Comparison of ENCODE assay signal across 1 cellular context in the genomic region with DNA sequence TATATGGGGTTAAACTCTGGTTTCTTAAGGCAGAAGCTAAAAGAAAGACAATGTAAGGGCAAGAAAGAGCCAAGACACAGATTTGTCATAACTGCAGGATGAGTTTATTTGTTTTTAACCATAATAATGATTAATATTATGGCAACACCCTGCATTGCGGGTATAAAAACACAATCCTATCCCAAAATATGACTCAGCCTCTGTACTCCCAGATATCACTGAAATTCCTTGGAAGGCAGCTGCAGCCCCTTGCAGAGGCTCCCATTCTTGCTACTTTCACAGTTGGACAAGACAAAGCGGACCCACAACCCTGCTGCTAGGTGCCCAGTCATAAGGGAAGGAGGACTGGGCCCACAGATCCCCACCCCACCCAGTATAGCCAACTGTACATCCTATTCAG.
TF ChIP-seq lines count a peak whose summit lies in the region.

No MANE protein-coding gene starts in this region.

TF ChIP-seq in HEK293T, 16 proteins besides CTCF, POLR2A, EP300 and RAD21 (continued from another document):
- no peak for TF ChIP-seq NFRKB (IDR thresholded peaks at IDR 0.05)
- no peak for TF ChIP-seq ARNT (IDR thresholded peaks at IDR 0.05)
- TF ChIP-seq L3MBTL2 (conservative IDR thresholded peaks at IDR 0.05) = no peak
